ENCODE assay signal across 16 cellular contexts in genomic region chr6:107972413-107973096, GRCh38. TPM values are rescaled to one million over a fixed set of nuclear protein-coding genes. Genes with fewer than 3 reads are reported as not detected.
DNase-seq lines count a peak whose midpoint lies in the region; ATAC-seq and TF ChIP-seq lines count a peak whose summit lies in the region.
"Had no signal": no experiment of that assay in that cellular context is flagged by ENCODE, and none has a peak within 500 bp of the region (broad histone marks: within the 10 kb centered on the region; RNA-seq: fewer than 3 reads in every experiment).

No MANE protein-coding gene starts in this region.

- intact Hi-C loops in testis (cut with DNase I; ENCODE audit: low total_unique reads) = loop anchor here (10.0 kb wide), 1 partner anchor 812 kb away; no protein-coding TSS in a partner anchor

- H3K4me1 ChIP-seq in testis = peaks cover 18% of the 10 kb centered on the region

- DNase-seq in NCI-H82 (lab: John Stamatoyannopoulos, UW) (peak; percentile 96), islet precursor cell (peak; percentile 92), testis (peak; percentile 53), HT-29 (ENCODE audit: low spot score) (no peak), anterior cingulate cortex (lab: John Stamatoyannopoulos, UW) (no peak), NCI-H1694 treated with DMSO at 0.1 percent for 48 hours (lab: John Stamatoyannopoulos, UW) (no peak)
- DNase-seq: DMS 273 treated with DMSO at 0.1 percent for 48 hours, HCEC 1CT, KG1, NCI-H1092, NCI-H2107, NCI-H226, NCI-H526 treated with DMSO at 0.1 percent for 48 hours, PC-3 had no signal

- ATAC-seq in activated T-helper 17 cell treated with anti-CD3 and anti-CD28 coated beads, Interleukin-2, amount 50 U/mL, for 72 hours (replicated peaks) = no peak
- ATAC-seq: PC-3 had no signal

- TF ChIP-seq CTCF in testis (IDR thresholded peaks at IDR 0.05) = no peak

- H3K36me3 ChIP-seq in testis (ENCODE audit: low read depth, missing control alignments) = no peaks in the 10 kb centered on the region

- no peak for TF ChIP-seq POLR2A in testis (IDR thresholded peaks at IDR 0.05)

- H3K9me3 Mint-ChIP-seq in activated T-helper 17 cell treated with anti-CD3 and anti-CD28 coated beads, Interleukin-2, amount 50 U/mL, for 72 hours = no peaks in the 10 kb centered on the region

- no peaks in the 10 kb centered on the region for H3K27me3 ChIP-seq in testis

- no peaks in the 10 kb centered on the region for H3K9me3 ChIP-seq in testis

- H3K4me3 ChIP-seq in testis = no peak overlapping the region
- H3K4me3 ChIP-seq: SK-N-MC had no signal

- no peak overlapping the region for H3K4me3 Mint-ChIP-seq in activated T-helper 17 cell treated with anti-CD3 and anti-CD28 coated beads, Interleukin-2, amount 50 U/mL, for 72 hours

- WGBS in testis, 2 donors = 31 to 34% methylated on average over 8 of the region's 8 CpGs

- H3K27ac ChIP-seq in testis = peak overlapping the region; percentile 20 to 50
- H3K27ac ChIP-seq: SK-N-MC had no signal

- H3K27me3 Mint-ChIP-seq in activated T-helper 17 cell treated with anti-CD3 and anti-CD28 coated beads, Interleukin-2, amount 50 U/mL, for 72 hours = no peaks in the 10 kb centered on the region

- H3K4me1 Mint-ChIP-seq in activated T-helper 17 cell treated with anti-CD3 and anti-CD28 coated beads, Interleukin-2, amount 50 U/mL, for 72 hours = no peaks in the 10 kb centered on the region

- H3K36me3 Mint-ChIP-seq in activated T-helper 17 cell treated with anti-CD3 and anti-CD28 coated beads, Interleukin-2, amount 50 U/mL, for 72 hours (ENCODE audit: low read depth) = no peaks in the 10 kb centered on the region

- peak overlapping the region; percentile 56 for H3K27ac Mint-ChIP-seq in activated T-helper 17 cell treated with anti-CD3 and anti-CD28 coated beads, Interleukin-2, amount 50 U/mL, for 72 hours

RNA-seq across cellular contexts. Expression of gene SEC63, which starts 14.5 kb away (rescaled TPM):
- total RNA-seq in activated T-helper 17 cell treated with anti-CD3 and anti-CD28 coated beads, Interleukin-2, amount 50 U/mL, for 72 hours = 10 to 100 TPM; 72.6 to 88.0 TPM
- total RNA-seq in testis = 10 to 100 TPM; 64.9 to 68.1 TPM
- 53.4 TPM for polyA plus RNA-seq in testis (ENCODE audit: insufficient read depth, low read depth, low replicate concordance)
- total RNA-seq in HT-29 (2014; rRNA removed; shearing (Covaris generic)) = 4.0 and 9.6 TPM in 2 replicates

Comparison
In these comparisons a context has a peak if more than half of its experiments do, and no peak if none do; other contexts are left out.
1. DNase-seq: peak in NCI-H82 (single experiment), islet precursor cell (single experiment) and testis (single experiment); none in HT-29 (single experiment), anterior cingulate cortex (0 of 58) and NCI-H1694 treated with DMSO at 0.1 percent for 48 hours (single experiment).